Comparison of ENCODE assay signal across 20 cellular contexts in the genomic region with DNA sequence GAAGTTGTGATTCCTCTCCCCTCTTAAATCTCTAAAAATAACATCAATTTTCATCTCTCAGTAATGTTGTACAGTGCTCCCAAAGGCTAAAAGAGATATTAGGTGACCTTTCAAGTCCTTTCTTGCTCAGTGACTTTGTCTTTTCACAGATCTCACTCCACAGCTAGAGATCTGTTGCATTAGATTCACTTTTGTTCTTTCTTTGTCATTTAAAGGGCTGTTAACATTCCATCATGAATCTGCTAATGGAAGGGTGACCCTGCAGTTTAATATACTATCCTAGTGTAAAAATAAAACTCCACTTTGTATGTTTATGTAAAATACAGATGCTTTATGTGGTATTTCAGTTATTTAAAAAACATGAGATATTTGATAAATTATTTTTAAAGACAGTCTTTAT.
"Had no signal": no experiment of that assay in that cellular context is flagged by ENCODE, and none has a peak within 500 bp of the region (broad histone marks: within the 10 kb centered on the region; RNA-seq: fewer than 3 reads in every experiment).

No MANE protein-coding gene starts in this region.

- H3K27me3 Mint-ChIP-seq: naive thymus-derived CD4-positive, alpha-beta T cell had no signal

- H3K27ac Mint-ChIP-seq: naive thymus-derived CD4-positive, alpha-beta T cell had no signal

- H3K36me3 Mint-ChIP-seq: naive thymus-derived CD4-positive, alpha-beta T cell had no signal

- H3K4me1 ChIP-seq: right atrium auricular region had no signal

- H3K27me3 ChIP-seq: esophagus squamous epithelium, gastroesophageal sphincter, neutrophil, right atrium auricular region, sigmoid colon, stomach had no signal

- ATAC-seq: gastroesophageal sphincter; naive thymus-derived CD4-positive, alpha-beta T cell had no signal

- H3K4me3 Mint-ChIP-seq: naive thymus-derived CD4-positive, alpha-beta T cell had no signal

- DNase-seq: cerebellar nuclear complex; dermis blood vessel endothelial cell; esophagus squamous epithelium; foreskin fibroblast; glutamatergic neuron; islet precursor cell; left ventricle myocardium inferior; mesenchymal stem cell; naive thymus-derived CD4-positive, alpha-beta T cell; sigmoid colon; stimulated activated CD4-positive, alpha-beta T cell treated with anti-CD3 and anti-CD28 coated beads, Interleukin-12 subunit alpha, Interleukin-12 subunit beta, amount 100 ng/mL, for 4 hours; stimulated activated naive CD4-positive, alpha-beta T cell; stomach; substantia nigra; trophoblast cell had no signal

- H3K9me3 ChIP-seq: gastroesophageal sphincter, neutrophil, sigmoid colon, stomach had no signal

- H3K4me3 ChIP-seq: esophagus squamous epithelium, gastroesophageal sphincter, left ventricle myocardium inferior, lung, right atrium auricular region, sigmoid colon, skin epidermis, stomach had no signal

- H3K36me3 ChIP-seq: esophagus squamous epithelium, gastroesophageal sphincter, neutrophil, right atrium auricular region, sigmoid colon, stomach had no signal

- H3K27ac ChIP-seq: esophagus squamous epithelium, gastroesophageal sphincter, left ventricle myocardium inferior, neutrophil, right atrium auricular region, sigmoid colon, skin epidermis, stomach had no signal
